ENCODE assay signal across 12 cellular contexts in the genomic region with DNA sequence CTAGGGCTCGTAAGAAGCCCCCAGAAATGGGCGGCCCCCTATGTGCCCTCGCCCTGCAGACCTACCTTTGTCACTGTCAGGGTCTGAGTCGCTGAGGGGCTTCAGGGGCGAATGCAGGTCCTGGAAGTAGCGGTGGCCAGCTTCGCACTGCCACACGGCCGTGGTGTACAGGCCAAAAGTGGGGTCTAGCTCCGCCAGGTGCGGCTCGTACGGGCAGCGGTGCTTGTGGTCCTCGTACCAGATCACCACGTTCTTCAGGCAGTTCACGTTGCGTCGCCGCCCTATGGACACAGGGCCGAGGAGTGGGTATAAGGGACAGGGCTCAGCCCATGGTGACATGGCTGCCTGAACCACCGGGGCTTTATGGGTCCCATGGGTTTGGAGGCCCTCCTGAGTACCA. TPM values are rescaled to one million over a fixed set of nuclear protein-coding genes. Genes with fewer than 3 reads are reported as not detected.
"Had no signal": no experiment of that assay in that cellular context is flagged by ENCODE, and none has a peak within 500 bp of the region (broad histone marks: within the 10 kb centered on the region; RNA-seq: fewer than 3 reads in every experiment).

No MANE protein-coding gene starts in this region.

- H3K27me3 ChIP-seq: SJCRH30 had no signal

- H3K36me3 ChIP-seq: SJCRH30 had no signal

- H3K9ac ChIP-seq: KMS-11 had no signal

- H3K4me2 ChIP-seq: KMS-11 had no signal

- H3K27ac ChIP-seq: KMS-11, SJCRH30 had no signal

- H3K9me3 ChIP-seq: SJCRH30 had no signal

- DNase-seq: NCI-H1092, NCI-H2029 treated with DMSO at 0.1 percent for 48 hours, NCI-H345, NCI-H510A had no signal

- H3K4me1 ChIP-seq: SJCRH30 had no signal

- H3K4me3 ChIP-seq: SJCRH30 had no signal

RNA-seq across cellular contexts. Expression of gene ELAVL3, which starts 15.0 kb away (rescaled TPM):
- total RNA-seq: activated CD4-positive, alpha-beta T cell treated with anti-CD3 and anti-CD28 coated beads, Interleukin-2, amount 10 ng/mL, durations not matched to agents 24 days and 14 days; activated CD8-positive, alpha-beta memory T cell treated with anti-CD3 and anti-CD28 coated beads, Interleukin-2, amount 10 ng/mL, durations not matched to agents 7 days and 5 days; MCF 10A; RPMI7951; SJCRH30 had no signal

RNA-seq across cellular contexts. Expression of gene CNN1, which starts 42.8 kb away (rescaled TPM):
- total RNA-seq: activated CD4-positive, alpha-beta T cell treated with anti-CD3 and anti-CD28 coated beads, Interleukin-2, amount 10 ng/mL, durations not matched to agents 24 days and 14 days; activated CD8-positive, alpha-beta memory T cell treated with anti-CD3 and anti-CD28 coated beads, Interleukin-2, amount 10 ng/mL, durations not matched to agents 7 days and 5 days; activated T-helper 1 cell treated with anti-CD3 and anti-CD28 coated beads, Interleukin-12 subunit alpha, Interleukin-12 subunit beta, Interleukin-2, Interleukin-4 antibody, amounts not matched to agents 30 ng/mL and 10 ng/mL and 1 ng/mL, durations not matched to agents 14 hours and 24 hours and 36 hours; MCF 10A; OCI-LY7 had no signal
